Comparison of ENCODE assay signal across 1 cellular context in the genomic region with DNA sequence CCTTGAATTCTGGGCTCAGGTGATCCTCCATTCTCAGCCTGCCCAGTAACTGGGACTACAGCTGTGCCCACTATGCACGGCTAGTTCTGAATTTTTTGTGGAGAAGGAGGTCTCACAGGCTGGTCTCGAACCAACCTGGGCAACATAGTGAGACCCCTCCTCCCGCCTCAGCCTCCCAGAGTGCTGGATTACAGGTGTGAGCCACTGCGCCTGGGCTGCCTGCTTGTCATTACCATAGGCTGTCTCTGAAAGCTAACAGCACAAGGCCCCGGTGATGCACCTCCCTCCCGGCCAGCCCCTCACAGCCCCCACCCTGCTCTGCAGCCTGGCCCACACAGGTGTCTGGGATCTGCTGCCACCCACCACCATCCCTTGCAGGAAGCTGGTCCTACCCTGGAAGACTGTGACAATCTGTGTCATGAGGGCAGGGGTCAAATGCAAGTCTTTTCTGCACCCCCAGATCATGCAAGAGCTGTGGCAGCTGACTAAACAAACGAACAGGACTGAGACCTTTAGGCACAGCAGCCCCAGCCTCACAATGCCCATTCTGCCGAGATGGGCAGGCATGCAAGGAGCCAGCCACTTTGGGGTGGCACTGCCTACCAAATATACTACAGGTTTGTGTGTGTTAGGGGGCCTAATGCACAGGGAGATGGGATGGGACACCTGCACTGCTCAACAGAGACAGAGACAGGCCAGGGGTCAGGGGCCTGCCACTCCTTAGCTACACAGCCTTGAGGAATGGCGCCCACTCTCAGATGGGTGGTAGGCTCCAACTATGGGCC.
TF ChIP-seq lines count a peak whose summit lies in the region.

No MANE protein-coding gene starts in this region.

TF ChIP-seq in K562, 482 proteins besides CTCF, POLR2A, EP300 and RAD21 (continued from another document):
- TF ChIP-seq USF2 (CRISPR knock-in tag; IDR thresholded peaks at IDR 0.05) (0 out of 2 replicates have a peak, but pooled peaks have one; percentile 3), HDAC3 (IDR thresholded peaks at IDR 0.05; ENCODE audit: borderline replicate concordance, partially characterized antibody) (no peak), FOXA1 (IDR thresholded peaks at IDR 0.05; ENCODE audit: borderline replicate concordance) (no peak), CGGBP1 (CRISPR knock-in tag; IDR thresholded peaks at IDR 0.05) (no peak), HNRNPL (IDR thresholded peaks at IDR 0.05; ENCODE audit: low read depth, low read length) (no peak), RBM22 (IDR thresholded peaks at IDR 0.05; ENCODE audit: low read depth, low read length, poor library complexity, severe bottlenecking) (no peak), USF1 (CRISPR knock-in tag; IDR thresholded peaks at IDR 0.05) (0 out of 2 replicates have a peak, but pooled peaks have one; percentile 6), ETV5 (CRISPR knock-in tag; IDR thresholded peaks at IDR 0.05; ENCODE audit: low read depth) (0 out of 2 replicates have a peak, but pooled peaks have one; percentile 47), ZNF347 (CRISPR knock-in tag; IDR thresholded peaks at IDR 0.05; ENCODE audit: low read depth) (no peak), CUX1 (CRISPR knock-in tag; IDR thresholded peaks at IDR 0.05) (no peak), CXXC5 (CRISPR knock-in tag; IDR thresholded peaks at IDR 0.05) (no peak)
- TF ChIP-seq, protein P1, sequence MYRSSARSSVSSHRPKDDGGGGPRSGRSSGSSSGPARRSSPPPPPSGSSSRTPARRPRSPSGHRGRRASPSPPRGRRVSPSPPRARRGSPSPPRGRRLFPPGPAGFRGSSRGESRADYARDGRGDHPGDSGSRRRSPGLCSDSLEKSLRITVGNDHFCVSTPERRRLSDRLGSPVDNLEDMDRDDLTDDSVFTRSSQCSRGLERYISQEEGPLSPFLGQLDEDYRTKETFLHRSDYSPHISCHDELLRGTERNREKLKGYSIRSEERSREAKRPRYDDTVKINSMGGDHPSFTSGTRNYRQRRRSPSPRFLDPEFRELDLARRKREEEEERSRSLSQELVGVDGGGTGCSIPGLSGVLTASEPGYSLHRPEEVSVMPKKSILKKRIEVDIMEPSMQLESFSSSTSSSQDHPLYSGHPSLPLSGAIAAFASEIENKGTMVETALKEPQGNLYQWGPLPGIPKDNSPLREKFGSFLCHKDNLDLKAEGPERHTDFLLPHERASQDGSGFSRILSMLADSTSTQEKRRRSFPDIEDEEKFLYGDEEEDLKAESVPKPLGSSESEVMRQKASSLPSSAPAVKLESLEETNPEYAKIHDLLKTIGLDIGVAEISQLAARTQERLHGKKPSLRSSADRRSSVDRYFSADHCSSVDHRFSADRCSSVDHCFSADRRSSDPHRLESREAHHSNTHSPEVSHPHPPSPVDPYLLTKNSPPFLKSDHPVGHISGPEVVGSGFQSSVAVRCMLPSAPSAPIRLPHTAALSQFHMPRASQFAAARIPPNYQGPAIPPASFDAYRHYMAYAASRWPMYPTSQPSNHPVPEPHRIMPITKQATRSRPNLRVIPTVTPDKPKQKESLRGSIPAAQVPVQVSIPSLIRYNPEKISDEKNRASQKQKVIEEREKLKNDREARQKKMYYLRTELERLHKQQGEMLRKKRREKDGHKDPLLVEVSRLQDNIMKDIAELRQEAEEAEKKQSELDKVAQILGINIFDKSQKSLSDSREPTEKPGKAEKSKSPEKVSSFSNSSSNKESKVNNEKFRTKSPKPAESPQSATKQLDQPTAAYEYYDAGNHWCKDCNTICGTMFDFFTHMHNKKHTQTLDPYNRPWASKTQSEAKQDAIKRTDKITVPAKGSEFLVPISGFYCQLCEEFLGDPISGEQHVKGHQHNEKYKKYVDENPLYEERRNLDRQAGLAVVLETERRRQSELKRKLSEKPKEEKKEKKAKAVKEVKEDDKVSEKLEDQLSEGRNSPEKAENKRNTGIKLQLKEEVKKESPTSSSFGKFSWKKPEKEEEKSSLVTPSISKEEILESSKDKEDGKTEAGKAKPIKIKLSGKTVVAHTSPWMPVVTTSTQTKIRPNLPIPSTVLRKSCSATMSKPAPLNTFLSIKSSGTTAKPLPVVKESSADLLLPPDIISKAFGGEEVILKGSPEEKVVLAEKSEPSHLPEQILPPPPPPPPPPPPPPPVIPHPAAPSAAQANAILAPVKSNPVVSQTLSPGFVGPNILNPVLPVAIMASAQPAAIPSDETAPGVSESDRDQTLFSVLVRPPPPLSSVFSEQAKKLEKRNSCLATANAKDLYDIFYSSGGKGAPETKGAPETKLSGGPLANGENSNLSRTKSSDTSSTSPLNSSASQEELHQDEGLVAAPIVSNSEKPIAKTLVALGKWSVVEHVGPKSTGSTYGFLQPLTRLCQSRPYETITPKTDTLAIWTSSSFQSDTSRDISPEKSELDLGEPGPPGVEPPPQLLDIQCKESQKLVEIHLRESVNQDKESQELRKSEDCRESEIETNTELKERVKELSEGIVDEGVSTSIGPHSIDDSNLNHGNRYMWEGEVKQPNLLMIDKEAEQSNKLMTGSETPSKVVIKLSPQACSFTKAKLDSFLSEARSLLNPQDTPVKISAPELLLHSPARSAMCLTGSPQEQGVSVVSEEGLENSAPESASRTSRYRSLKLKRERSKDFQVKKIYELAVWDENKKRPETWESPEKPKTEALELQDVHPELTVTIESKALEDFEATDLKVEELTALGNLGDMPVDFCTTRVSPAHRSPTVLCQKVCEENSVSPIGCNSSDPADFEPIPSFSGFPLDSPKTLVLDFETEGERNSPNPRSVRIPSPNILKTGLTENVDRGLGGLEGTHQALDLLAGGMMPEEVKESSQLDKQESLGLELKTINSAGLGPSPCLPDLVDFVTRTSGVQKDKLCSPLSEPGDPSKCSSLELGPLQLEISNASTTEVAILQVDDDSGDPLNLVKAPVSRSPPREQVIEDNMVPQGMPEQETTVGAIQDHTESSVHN (IDR thresholded peaks at IDR 0.05; ENCODE audit: borderline replicate concordance in 1 of 2, low read depth in 1 of 2): no peak
- TF ChIP-seq, protein P2, sequence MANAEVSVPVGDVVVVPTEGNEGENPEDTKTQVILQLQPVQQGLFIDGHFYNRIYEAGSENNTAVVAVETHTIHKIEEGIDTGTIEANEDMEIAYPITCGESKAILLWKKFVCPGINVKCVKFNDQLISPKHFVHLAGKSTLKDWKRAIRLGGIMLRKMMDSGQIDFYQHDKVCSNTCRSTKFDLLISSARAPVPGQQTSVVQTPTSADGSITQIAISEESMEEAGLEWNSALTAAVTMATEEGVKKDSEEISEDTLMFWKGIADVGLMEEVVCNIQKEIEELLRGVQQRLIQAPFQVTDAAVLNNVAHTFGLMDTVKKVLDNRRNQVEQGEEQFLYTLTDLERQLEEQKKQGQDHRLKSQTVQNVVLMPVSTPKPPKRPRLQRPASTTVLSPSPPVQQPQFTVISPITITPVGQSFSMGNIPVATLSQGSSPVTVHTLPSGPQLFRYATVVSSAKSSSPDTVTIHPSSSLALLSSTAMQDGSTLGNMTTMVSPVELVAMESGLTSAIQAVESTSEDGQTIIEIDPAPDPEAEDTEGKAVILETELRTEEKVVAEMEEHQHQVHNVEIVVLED (CRISPR knock-in tag; IDR thresholded peaks at IDR 0.05): no peak
